In genomic region chr5:145949474-145949873, GRCh38 we compare ENCODE assay signal across 28 cellular contexts. TPM values are rescaled to one million over a fixed set of nuclear protein-coding genes. Genes with fewer than 3 reads are reported as not detected.
"Had no signal": no experiment of that assay in that cellular context is flagged by ENCODE, and none has a peak within 500 bp of the region (broad histone marks: within the 10 kb centered on the region; RNA-seq: fewer than 3 reads in every experiment).

No MANE protein-coding gene starts in this region.

- ATAC-seq: activated naive CD4-positive, alpha-beta T cell treated with anti-CD3 and anti-CD28 coated beads, Interleukin-2, amount 50 U/mL, for 72 hours; activated T-cell treated with anti-CD3 and anti-CD28 coated beads, Interleukin-2, amount 50 U/mL, for 72 hours; effector memory CD8-positive, alpha-beta T cell; psoas muscle; stimulated activated effector memory CD8-positive, alpha-beta T cell treated with anti-CD3 and anti-CD28 coated beads, Interleukin-12 subunit alpha, Interleukin-12 subunit beta, amount 100 ng/mL, for 72 hours had no signal

- H3K27ac Mint-ChIP-seq: activated naive CD4-positive, alpha-beta T cell treated with anti-CD3 and anti-CD28 coated beads, Interleukin-2, amount 50 U/mL, for 72 hours; activated T-cell treated with anti-CD3 and anti-CD28 coated beads, Interleukin-2, amount 50 U/mL, for 72 hours; effector memory CD8-positive, alpha-beta T cell; mesothelial cell of epicardium; naive B cell; nephron progenitor cell; stimulated activated effector memory CD8-positive, alpha-beta T cell treated with anti-CD3 and anti-CD28 coated beads, Interleukin-12 subunit alpha, Interleukin-12 subunit beta, amount 100 ng/mL, for 72 hours; stimulated activated naive CD8-positive, alpha-beta T cell treated with anti-CD3 and anti-CD28 coated beads, Interleukin-15, Interleukin-2, amounts not matched to agents 100 ng/mL and 50 ng/mL, for 24 hours had no signal

- H3K9me3 ChIP-seq: psoas muscle, sigmoid colon, thyroid gland had no signal

- H3K4me1 Mint-ChIP-seq: naive B cell had no signal

- DNase-seq: activated CD4-positive, alpha-beta T cell treated with anti-CD3 and anti-CD28 coated beads for 4 hours; activated CD4-positive, alpha-beta T cell treated with anti-CD3 and anti-CD28 coated beads, Interleukin-2, amount 50 U/mL, for 4 hours; activated CD4-positive, CD25-positive, alpha-beta regulatory T cell; activated naive CD4-positive, alpha-beta T cell; activated T-cell treated with anti-CD3 and anti-CD28 coated beads for 4 hours; activated T-cell treated with anti-CD3 and anti-CD28 coated beads, Interleukin-2, amount 50 U/mL, for 72 hours; cortex of kidney; effector memory CD8-positive, alpha-beta T cell; foreskin melanocyte; left ventricle myocardium superior; naive B cell; nephron progenitor cell; psoas muscle; sigmoid colon; stimulated activated CD4-positive, alpha-beta T cell treated with anti-CD3 and anti-CD28 coated beads, Interleukin-4, amount 100 ng/mL, for 24 hours; substantia nigra; T-helper 2 cell; thyroid gland had no signal

- H2AFZ ChIP-seq: parathyroid adenoma had no signal

- H3K27me3 ChIP-seq: sigmoid colon, thyroid gland had no signal

- H3K4me3 Mint-ChIP-seq: activated T-cell treated with anti-CD3 and anti-CD28 coated beads, Interleukin-2, amount 50 U/mL, for 72 hours; effector memory CD8-positive, alpha-beta T cell; mesothelial cell of epicardium; naive B cell; nephron progenitor cell; stimulated activated effector memory CD8-positive, alpha-beta T cell treated with anti-CD3 and anti-CD28 coated beads, Interleukin-12 subunit alpha, Interleukin-12 subunit beta, amount 100 ng/mL, for 72 hours; stimulated activated naive CD8-positive, alpha-beta T cell treated with anti-CD3 and anti-CD28 coated beads, Interleukin-15, Interleukin-2, amounts not matched to agents 100 ng/mL and 50 ng/mL, for 24 hours had no signal

- H3K4me1 ChIP-seq: parathyroid adenoma, sigmoid colon had no signal

- H3K27ac ChIP-seq: parathyroid adenoma, sigmoid colon, thyroid gland had no signal

- H3K36me3 Mint-ChIP-seq: activated naive CD4-positive, alpha-beta T cell treated with anti-CD3 and anti-CD28 coated beads, Interleukin-2, amount 50 U/mL, for 72 hours; mesothelial cell of epicardium; naive B cell; stimulated activated effector memory CD8-positive, alpha-beta T cell treated with anti-CD3 and anti-CD28 coated beads, Interleukin-12 subunit alpha, Interleukin-12 subunit beta, amount 100 ng/mL, for 72 hours had no signal

- H3K36me3 ChIP-seq: sigmoid colon, thyroid gland had no signal

- H3K4me3 ChIP-seq: psoas muscle, sigmoid colon, thyroid gland had no signal

- H3K9me3 Mint-ChIP-seq: activated T-cell treated with anti-CD3 and anti-CD28 coated beads, Interleukin-2, amount 50 U/mL, for 72 hours; effector memory CD8-positive, alpha-beta T cell; nephron progenitor cell; stimulated activated effector memory CD8-positive, alpha-beta T cell treated with anti-CD3 and anti-CD28 coated beads, Interleukin-12 subunit alpha, Interleukin-12 subunit beta, amount 100 ng/mL, for 72 hours had no signal

- FAIRE-seq: endothelial cell of umbilical vein, islet of Langerhans, small intestine, urothelium cell line had no signal

- H3K79me2 ChIP-seq: parathyroid adenoma had no signal

RNA-seq across cellular contexts. Expression of gene SH3RF2, which starts 13.1 kb away (rescaled TPM):
- total RNA-seq: activated naive CD4-positive, alpha-beta T cell treated with anti-CD3 and anti-CD28 coated beads, Interleukin-2, amount 50 U/mL, for 72 hours; lung microvascular endothelial cell had no signal
